Comparison of ENCODE assay signal across 7 cellular contexts in the genomic region with DNA sequence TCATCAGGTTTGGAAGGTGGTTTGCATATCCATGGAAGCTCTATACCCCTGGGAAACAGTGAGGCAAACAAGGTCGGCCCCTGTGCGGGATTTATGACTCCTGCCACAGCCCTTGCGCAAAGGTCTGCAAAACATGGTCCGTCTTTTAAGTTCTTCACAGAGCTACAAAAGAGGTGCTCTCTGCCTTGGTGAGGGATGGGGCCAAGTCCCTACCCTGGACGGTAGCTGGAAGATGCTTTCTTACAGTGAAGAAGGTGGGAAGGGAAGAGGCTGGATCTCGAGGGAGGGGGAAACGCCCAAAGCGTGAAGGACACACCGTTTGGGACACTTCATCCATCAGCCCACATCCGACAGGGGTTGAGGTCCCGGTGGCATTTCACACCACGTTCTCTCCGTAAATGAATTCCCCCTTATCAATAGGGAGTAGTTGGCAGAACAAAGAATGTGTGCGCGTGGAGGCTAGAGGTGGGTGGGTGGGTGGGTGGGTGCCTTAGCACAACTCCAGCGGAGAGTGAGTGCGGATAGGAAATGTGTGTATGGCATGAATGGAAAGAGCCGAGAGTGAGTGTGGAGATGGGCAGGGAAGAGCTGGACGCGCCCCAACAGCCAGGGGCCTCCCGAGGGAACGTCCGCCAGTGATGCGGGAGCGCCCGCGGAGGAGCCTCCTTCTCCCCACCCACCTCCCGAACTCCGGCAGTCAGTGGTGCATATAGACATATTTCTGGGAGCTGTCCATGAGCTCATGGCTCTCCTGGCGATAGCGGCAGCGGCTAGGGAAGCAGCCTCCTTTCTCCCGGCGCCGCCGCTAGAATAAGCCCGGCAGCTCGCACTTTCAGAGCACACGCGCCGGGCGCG.
DNase-seq lines count a peak whose midpoint lies in the region; TF ChIP-seq lines count a peak whose summit lies in the region.

No MANE protein-coding gene starts in this region.

- no peaks in the 10 kb centered on the region for H3K9me3 ChIP-seq in OCI-LY1 (ENCODE audit: low read length)

- H4K20me1 ChIP-seq in OCI-LY1 (ENCODE audit: insufficient read depth, low read length), result no peaks in the 10 kb centered on the region

- TF ChIP-seq CTCF in OCI-LY1 (IDR thresholded peaks at IDR 0.05; ENCODE audit: low read length) (no peak), cardiac fibroblast (IDR thresholded peaks at IDR 0.05; ENCODE audit: low read depth, low read length) (no peak)

- peak; percentile 27 for DNase-seq in GM04504 (ENCODE audit: low read depth)
- peak; percentile 16 for DNase-seq in HCEC 1CT
- peak; percentile 53 to 56 for DNase-seq in cardiac fibroblast (ENCODE audit: low read depth in 2 of 2)
- DNase-seq in inferior parietal cortex (ENCODE audit: extremely low spot score), result peak; percentile 27
- no peak for DNase-seq in HUDEP-2 (lab: John Stamatoyannopoulos, UW; ENCODE audit: unreplicated experiment in 76 of 76)

- H3K9ac ChIP-seq in OCI-LY1 (ENCODE audit: low read length), result no peak overlapping the region

- peak overlapping the region; percentile 59; the same call in 1 of the 2 replicates for H3K4me2 ChIP-seq in OCI-LY1 (ENCODE audit: low read length)

- H3K4me3 ChIP-seq in OCI-LY1 (ENCODE audit: low read depth, low read length, poor library complexity, severe bottlenecking), result peak overlapping the region; percentile 57
- peak overlapping the region; percentile 35 to 37 for H3K4me3 ChIP-seq in cardiac fibroblast (replicated peaks in 1 of 2; ENCODE audit: low read depth in 2 of 2, low read length in 2 of 2)
- peak overlapping the region in 6 of 7 experiments; percentile 24 to 48 (median 38) for H3K4me3 ChIP-seq in skin epidermis

- H3K4me1 ChIP-seq in OCI-LY1 (ENCODE audit: insufficient read depth, low read length, severe bottlenecking), result peaks cover 8% of the 10 kb centered on the region

- H3K27ac ChIP-seq in OCI-LY1 (ENCODE audit: low read depth, low read length, poor library complexity, severe bottlenecking) (no peak overlapping the region), skin epidermis (no peak overlapping the region)

- H3K36me3 ChIP-seq in OCI-LY1 (ENCODE audit: insufficient read depth, low read length), result no peaks in the 10 kb centered on the region

- no peaks in the 10 kb centered on the region for H3K79me2 ChIP-seq in OCI-LY1 (ENCODE audit: insufficient read depth, low read length)

- no peaks in the 10 kb centered on the region for H3K27me3 ChIP-seq in OCI-LY1 (ENCODE audit: insufficient read depth, low read length)

- no peaks in the 10 kb centered on the region for H3F3A ChIP-seq in OCI-LY1 (ENCODE audit: insufficient read depth, low read length)

- no peaks in the 10 kb centered on the region for H3K9me2 ChIP-seq in OCI-LY1 (ENCODE audit: low read depth, low read length)

- no peak overlapping the region for H2AFZ ChIP-seq in OCI-LY1 (ENCODE audit: low read length)

Comparison
In these comparisons a context has a peak if more than half of its experiments do, and no peak if none do; other contexts are left out.
1. DNase-seq: peak in GM04504 (single experiment), HCEC 1CT (single experiment), cardiac fibroblast (2 of 2) and inferior parietal cortex (single experiment); none in HUDEP-2 (0 of 76).
2. Peak in every context shown above with its lines, with median percentiles within 50 percentile points of each other: H3K4me3 ChIP-seq.